10 cellular contexts compared by ENCODE assay signal in the genomic region with DNA sequence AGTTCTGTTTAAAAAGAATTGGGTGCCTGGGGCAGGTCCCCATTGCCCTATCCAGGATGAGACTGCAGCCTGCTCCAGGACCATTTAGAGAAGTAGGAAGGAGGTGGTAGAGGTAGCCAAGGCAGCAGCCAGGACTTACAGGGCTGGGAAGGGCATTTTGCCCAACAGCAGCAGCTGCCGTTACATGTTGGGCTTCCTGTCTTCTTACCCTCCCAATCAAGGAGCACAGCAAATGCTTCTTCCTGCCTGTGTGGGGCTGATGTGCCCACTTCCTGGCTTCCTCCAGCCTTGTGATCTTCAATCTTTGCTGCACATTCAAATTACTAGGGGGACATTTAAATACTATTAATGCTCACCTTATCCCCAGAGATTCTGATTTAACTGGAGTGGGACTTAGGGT.
A peak's percentile ranks its signal among the peaks of the same experiment; 100 is the strongest.
DNase-seq lines count a peak whose midpoint lies in the region; ATAC-seq and TF ChIP-seq lines count a peak whose summit lies in the region.
"Had no signal": no experiment of that assay in that cellular context is flagged by ENCODE, and none has a peak within 500 bp of the region (broad histone marks: within the 10 kb centered on the region; RNA-seq: fewer than 3 reads in every experiment).

No MANE protein-coding gene starts in this region.

- no peaks in the 10 kb centered on the region for H4K20me1 ChIP-seq in osteoblast (ENCODE audit: insufficient read depth, low read length)

- peaks cover 64% of the 10 kb centered on the region for H3K4me1 ChIP-seq in osteoblast (ENCODE audit: insufficient read depth, low read length)

- peak overlapping the region; percentile 16 for H2AFZ ChIP-seq in osteoblast (ENCODE audit: low read length)

- no peaks in the 10 kb centered on the region for H3K36me3 ChIP-seq in osteoblast (ENCODE audit: insufficient read depth, low read length)
- H3K36me3 ChIP-seq: cardiac muscle cell had no signal

- peak overlapping the region; percentile 33 to 74 for H3K27ac Mint-ChIP-seq in activated naive CD4-positive, alpha-beta T cell treated with anti-CD3 and anti-CD28 coated beads, Interleukin-2, amount 50 U/mL, for 72 hours

- peaks cover 10 to 13% of the 10 kb centered on the region in 2 donors for H3K36me3 Mint-ChIP-seq in activated naive CD4-positive, alpha-beta T cell treated with anti-CD3 and anti-CD28 coated beads, Interleukin-2, amount 50 U/mL, for 72 hours

- no peak overlapping the region for H3K4me3 ChIP-seq in osteoblast (ENCODE audit: insufficient read depth, low read length)
- H3K4me3 ChIP-seq: cardiac muscle cell had no signal

- peak overlapping the region; percentile 99 for H3K27ac ChIP-seq in osteoblast (ENCODE audit: low read depth, low read length)
- H3K27ac ChIP-seq: cardiac muscle cell had no signal

- peak in 1 of 2 donors; percentile 48 for ATAC-seq in activated naive CD4-positive, alpha-beta T cell treated with anti-CD3 and anti-CD28 coated beads, Interleukin-2, amount 50 U/mL, for 72 hours

- peaks cover 15 to 18% of the 10 kb centered on the region in 2 donors for H3K9me3 Mint-ChIP-seq in activated naive CD4-positive, alpha-beta T cell treated with anti-CD3 and anti-CD28 coated beads, Interleukin-2, amount 50 U/mL, for 72 hours

- DNase-seq in H4 (ENCODE audit: low spot score) (peak; percentile 4), RPMI7951 (ENCODE audit: low read depth) (peak; percentile 50), osteoblast (ENCODE audit: insufficient read length, low spot score, missing footprints) (no peak), hippocampal formation (lab: John Stamatoyannopoulos, UW) (no peak), NCI-H1417 (lab: John Stamatoyannopoulos, UW) (no peak), epidermal melanocyte (ENCODE audit: insufficient read length, low spot score) (no peak)
- DNase-seq in activated naive CD4-positive, alpha-beta T cell treated with anti-CD3 and anti-CD28 coated beads, Interleukin-2, amount 50 U/mL, for 72 hours (ENCODE audit: low spot score in 2 of 2), result no peak
- DNase-seq: NCI-H187 treated with DMSO at 0.1 percent for 48 hours, T-helper 9 cell had no signal

- H3K27me3 ChIP-seq in osteoblast (ENCODE audit: insufficient read depth, low read length), result no peaks in the 10 kb centered on the region
- H3K27me3 ChIP-seq: cardiac muscle cell had no signal

- H3K4me2 ChIP-seq in osteoblast (ENCODE audit: insufficient read depth, low read length), result no peak overlapping the region

- TF ChIP-seq CTCF in osteoblast (IDR thresholded peaks at IDR 0.05; ENCODE audit: extremely low read depth, low read depth, low read length), result no peak

- H3K9me3 ChIP-seq in osteoblast (ENCODE audit: low read depth, low read length), result no peaks in the 10 kb centered on the region

- no peaks in the 10 kb centered on the region for H3K79me2 ChIP-seq in osteoblast (ENCODE audit: insufficient read depth, low read length)

Comparison
In these comparisons a context has a peak if more than half of its experiments do, and no peak if none do; other contexts are left out.
1. DNase-seq: peak in H4 (single experiment) and RPMI7951 (single experiment); none in activated naive CD4-positive, alpha-beta T cell treated with anti-CD3 and anti-CD28 coated beads, Interleukin-2, amount 50 U/mL, for 72 hours (0 of 2), osteoblast (single experiment), hippocampal formation (0 of 2), NCI-H1417 (0 of 3) and epidermal melanocyte (single experiment).